In genomic region chr16:75532142-75532765, GRCh38 we compare ENCODE assay signal across 23 cellular contexts. TPM values are rescaled to one million over a fixed set of nuclear protein-coding genes. Genes with fewer than 3 reads are reported as not detected.
"Had no signal": no experiment of that assay in that cellular context is flagged by ENCODE, and none has a peak within 500 bp of the region (broad histone marks: within the 10 kb centered on the region; RNA-seq: fewer than 3 reads in every experiment).

No MANE protein-coding gene starts in this region.

- H3K36me3 Mint-ChIP-seq: memory B cell; naive B cell; stimulated activated effector memory CD8-positive, alpha-beta T cell treated with anti-CD3 and anti-CD28 coated beads, Interleukin-12 subunit alpha, Interleukin-12 subunit beta, amount 100 ng/mL, for 72 hours; type B pancreatic cell had no signal

- DNase-seq: heart left ventricle; hippocampal formation; islet precursor cell; left ventricle myocardium inferior; lower lobe of right lung; naive B cell; right cardiac atrium; stimulated activated CD4-positive, alpha-beta T cell treated with anti-CD3 and anti-CD28 coated beads, Interleukin-4, amount 100 ng/mL, for 1 hour; stimulated activated CD8-positive, alpha-beta memory T cell treated with anti-CD3 and anti-CD28 coated beads, Interleukin-4, amount 100 ng/mL, for 48 hours; stimulated activated naive CD8-positive, alpha-beta T cell treated with anti-CD3 and anti-CD28 coated beads, Interleukin-15, Interleukin-2, amounts not matched to agents 100 U/mL and 50 U/mL, for 24 hours; thyroid gland; uterus had no signal

- H3K4me1 ChIP-seq: heart left ventricle, left ventricle myocardium inferior, lower lobe of right lung, suprapubic skin, thyroid gland, uterus had no signal

- H3K27ac ChIP-seq: heart left ventricle, left ventricle myocardium inferior, lower lobe of right lung, neutrophil, suprapubic skin, thyroid gland, uterus had no signal

- H3K27me3 Mint-ChIP-seq: type B pancreatic cell had no signal

- H3K4me3 ChIP-seq: heart left ventricle, left ventricle myocardium inferior, lower lobe of right lung, smooth muscle cell, suprapubic skin, thyroid gland, uterus had no signal

- H3K36me3 ChIP-seq: heart left ventricle, left ventricle myocardium inferior, lower lobe of right lung, neutrophil, suprapubic skin, thyroid gland, uterus had no signal

- H3K27me3 ChIP-seq: heart left ventricle, neutrophil, suprapubic skin, thyroid gland, uterus had no signal

- ATAC-seq: esophagus mucosa; heart left ventricle; lower lobe of right lung; right cardiac atrium; stimulated activated effector memory CD8-positive, alpha-beta T cell treated with anti-CD3 and anti-CD28 coated beads, Interleukin-12 subunit alpha, Interleukin-12 subunit beta, amount 100 ng/mL, for 72 hours; stimulated activated naive CD8-positive, alpha-beta T cell treated with anti-CD3 and anti-CD28 coated beads, Interleukin-15, Interleukin-2, amounts not matched to agents 100 U/mL and 50 U/mL, for 24 hours had no signal

- H3K9me3 Mint-ChIP-seq: memory B cell; naive B cell; nephron; stimulated activated effector memory CD8-positive, alpha-beta T cell treated with anti-CD3 and anti-CD28 coated beads, Interleukin-12 subunit alpha, Interleukin-12 subunit beta, amount 100 ng/mL, for 72 hours; type B pancreatic cell had no signal

- H3K4me3 Mint-ChIP-seq: dendritic cell treated with granulocyte-macrophage colony-stimulating factor and Interleukin-4, amounts not matched to agents 40 ng/mL and 50 ng/mL, for 4 days; memory B cell; naive B cell; nephron; stimulated activated effector memory CD8-positive, alpha-beta T cell treated with anti-CD3 and anti-CD28 coated beads, Interleukin-12 subunit alpha, Interleukin-12 subunit beta, amount 100 ng/mL, for 72 hours; type B pancreatic cell had no signal

- H3K27ac Mint-ChIP-seq: dendritic cell treated with granulocyte-macrophage colony-stimulating factor and Interleukin-4, amounts not matched to agents 40 ng/mL and 50 ng/mL, for 4 days; memory B cell; nephron; progenitor cell of endocrine pancreas; type B pancreatic cell had no signal

- H3K4me1 Mint-ChIP-seq: memory B cell; naive B cell; nephron; stimulated activated effector memory CD8-positive, alpha-beta T cell treated with anti-CD3 and anti-CD28 coated beads, Interleukin-12 subunit alpha, Interleukin-12 subunit beta, amount 100 ng/mL, for 72 hours had no signal

- H3K9me3 ChIP-seq: heart left ventricle, left ventricle myocardium inferior, lower lobe of right lung, neutrophil, suprapubic skin, thyroid gland, uterus had no signal

RNA-seq across cellular contexts. Expression of gene CHST5, which starts 3.7 kb away (rescaled TPM):
- total RNA-seq: esophagus mucosa, smooth muscle cell had no signal
- polyA plus RNA-seq: fibroblast of lung, smooth muscle cell had no signal
